ENCODE assay signal across 27 cellular contexts in the genomic region with DNA sequence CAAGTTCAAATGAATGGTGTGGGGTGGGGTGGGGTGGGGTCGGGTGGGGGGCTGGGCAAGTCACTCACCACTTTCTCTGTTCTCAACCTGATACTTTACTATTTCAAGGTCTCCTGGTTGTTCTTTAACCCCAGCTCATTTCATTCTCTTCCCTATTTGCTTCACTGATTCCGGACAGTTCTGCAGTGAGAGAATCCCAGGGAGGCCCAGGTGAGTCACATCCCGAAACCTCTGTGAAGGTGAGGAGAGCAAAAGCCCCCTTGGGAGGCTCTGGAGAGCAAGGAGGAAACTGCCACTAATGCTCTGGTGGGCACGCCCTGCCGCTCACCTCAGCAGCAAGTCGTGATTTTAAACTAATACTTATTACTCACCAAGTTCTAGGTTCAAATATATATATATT. TPM values are rescaled to one million over a fixed set of nuclear protein-coding genes. Genes with fewer than 3 reads are reported as not detected.
"Had no signal": no experiment of that assay in that cellular context is flagged by ENCODE, and none has a peak within 500 bp of the region (broad histone marks: within the 10 kb centered on the region; RNA-seq: fewer than 3 reads in every experiment).

No MANE protein-coding gene starts in this region.

- H3K36me3 ChIP-seq: esophagus muscularis mucosa, gastrocnemius medialis, left ventricle myocardium inferior, lower lobe of right lung, neutrophil, right atrium auricular region, sigmoid colon, tibial nerve, upper lobe of right lung, vagina had no signal

- H3K27ac ChIP-seq: epithelial cell of prostate, esophagus muscularis mucosa, gastrocnemius medialis, left ventricle myocardium inferior, lower lobe of right lung, neutrophil, right atrium auricular region, sigmoid colon, skin epidermis, testis, tibial nerve, upper lobe of right lung, vagina had no signal

- H3K9me3 ChIP-seq: esophagus muscularis mucosa, gastrocnemius medialis, left ventricle myocardium inferior, lower lobe of right lung, neutrophil, right atrium auricular region, sigmoid colon, testis, tibial nerve, upper lobe of right lung, vagina had no signal

- DNase-seq: effector memory CD8-positive, alpha-beta T cell; gastrocnemius medialis; kidney; left ventricle myocardium inferior; lower lobe of right lung; midbrain; naive B cell; posterior cingulate gyrus; sigmoid colon; stimulated activated CD4-positive, alpha-beta T cell treated with anti-CD3 and anti-CD28 coated beads, Interleukin-2, amount 100 ng/mL, for 24 hours; stimulated activated CD4-positive, alpha-beta T cell treated with anti-CD3 and anti-CD28 coated beads, Interleukin-4, amount 100 ng/mL, for 4 hours; stimulated activated naive B cell treated with anti-CD40 and anti-IgM and Interleukin-4, amounts not matched to agents 10 μg/mL and 1 μg/mL and 100 μg/mL, for 72 hours; stimulated activated naive CD8-positive, alpha-beta T cell treated with anti-CD3 and anti-CD28 coated beads, Interleukin-15, amount 100 ng/mL, for 72 hours; testis; upper lobe of right lung had no signal

- H3K4me1 ChIP-seq: gastrocnemius medialis, left ventricle myocardium inferior, right atrium auricular region, testis, upper lobe of right lung, vagina had no signal

- H3K4me3 ChIP-seq: esophagus muscularis mucosa, gastrocnemius medialis, left ventricle myocardium inferior, lower lobe of right lung, right atrium auricular region, sigmoid colon, skin epidermis, testis, tibial nerve, upper lobe of right lung, vagina had no signal

- ATAC-seq: effector memory CD8-positive, alpha-beta T cell; gastrocnemius medialis; stimulated activated naive B cell treated with anti-CD40 and anti-IgM and Interleukin-4, amounts not matched to agents 10 μg/mL and 1 μg/mL and 100 μg/mL, for 72 hours; stimulated activated naive CD8-positive, alpha-beta T cell treated with anti-CD3 and anti-CD28 coated beads, Interleukin-15, amount 100 ng/mL, for 72 hours had no signal

- H3K27me3 ChIP-seq: esophagus muscularis mucosa, gastrocnemius medialis, neutrophil, right atrium auricular region, sigmoid colon, testis, tibial nerve, upper lobe of right lung, vagina had no signal

RNA-seq across cellular contexts. Expression of gene EDAR, which starts 8.9 kb away (rescaled TPM):
- total RNA-seq: esophagus muscularis mucosa, fibroblast of villous mesenchyme, gastrocnemius medialis, osteoblast, pulmonary artery endothelial cell, right atrium auricular region, sigmoid colon, subcutaneous adipose tissue had no signal
- polyA plus RNA-seq: neural cell had no signal
